In the genomic region with DNA sequence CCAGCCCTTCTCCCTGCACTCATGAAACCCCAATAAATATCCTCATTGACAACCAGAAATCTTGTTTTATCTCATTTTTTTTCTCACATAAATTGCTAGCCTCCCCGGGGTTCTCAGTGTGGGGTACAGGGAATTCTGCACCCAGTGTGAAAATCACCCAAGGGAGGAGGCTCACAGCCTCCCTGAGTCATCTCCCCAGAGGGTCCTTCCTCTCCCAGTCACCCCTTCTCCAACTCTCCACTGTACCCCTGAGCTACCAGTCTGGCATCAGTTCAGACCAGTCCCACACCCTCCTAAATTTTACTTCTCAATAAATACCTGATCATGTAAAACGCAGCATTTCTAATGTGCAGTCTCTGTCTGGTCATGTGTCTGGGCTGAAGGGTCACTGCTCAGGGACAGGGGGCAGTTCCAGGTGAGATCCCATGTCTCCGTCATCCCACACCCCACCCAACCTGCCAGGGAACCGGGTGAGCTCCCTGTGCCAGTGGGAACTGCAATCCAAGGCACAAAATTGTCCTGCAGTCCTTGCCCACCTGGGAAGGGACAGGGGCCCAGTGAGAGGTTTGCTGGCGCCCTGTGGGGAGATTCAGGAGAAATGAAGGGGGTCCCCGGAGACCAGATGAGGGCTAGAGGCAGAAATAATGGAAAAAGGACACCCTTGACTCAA, we compare ENCODE assay signal across 25 cellular contexts. TPM values are rescaled to one million over a fixed set of nuclear protein-coding genes. Genes with fewer than 3 reads are reported as not detected.
A peak's percentile ranks its signal among the peaks of the same experiment; 100 is the strongest.
DNase-seq lines count a peak whose midpoint lies in the region; ATAC-seq and TF ChIP-seq lines count a peak whose summit lies in the region.
"Had no signal": no experiment of that assay in that cellular context is flagged by ENCODE, and none has a peak within 500 bp of the region (broad histone marks: within the 10 kb centered on the region; RNA-seq: fewer than 3 reads in every experiment).

No MANE protein-coding gene starts in this region.

- peak overlapping the region; percentile 34 for H3K23ac ChIP-seq in neuronal stem cell (ENCODE audit: low read depth, low read length, poor library complexity)

- H3K9ac ChIP-seq in neuronal stem cell (ENCODE audit: low read depth, low read length, poor library complexity) = no peak overlapping the region
- H3K9ac ChIP-seq: GM23248 had no signal

- no peak for ATAC-seq in stimulated activated naive CD8-positive, alpha-beta T cell treated with anti-CD3 and anti-CD28 coated beads, Interleukin-15, amount 100 ng/mL, for 72 hours
- no peak for ATAC-seq in HG03196 (IDR thresholded peaks at IDR 0.05; ENCODE audit: unreplicated experiment)
- no peak for ATAC-seq in HG03280 (IDR thresholded peaks at IDR 0.05; ENCODE audit: unreplicated experiment)
- ATAC-seq: gastroesophageal sphincter, left cardiac atrium had no signal

- H2BK5ac ChIP-seq in neuronal stem cell (ENCODE audit: low read length) = no peak overlapping the region

- H3K79me2 ChIP-seq in OCI-LY7 (ENCODE audit: insufficient read depth, low read depth, low read length) = peaks cover 43% of the 10 kb centered on the region
- H3K79me2 ChIP-seq: hepatocyte had no signal

- H3K18ac ChIP-seq in neuronal stem cell (ENCODE audit: low read length) = no peak overlapping the region

- TF ChIP-seq CTCF in OCI-LY7 (conservative IDR thresholded peaks at IDR 0.05; ENCODE audit: low read length) = no peak

- no peak overlapping the region for H2BK12ac ChIP-seq in neuronal stem cell (ENCODE audit: low read length)

- no peaks in the 10 kb centered on the region for H3K9me3 Mint-ChIP-seq in stimulated activated naive CD8-positive, alpha-beta T cell treated with anti-CD3 and anti-CD28 coated beads, Interleukin-15, Interleukin-2, amounts not matched to agents 100 ng/mL and 50 ng/mL, for 24 hours
- no peaks in the 10 kb centered on the region for H3K9me3 Mint-ChIP-seq in stimulated activated naive CD8-positive, alpha-beta T cell treated with anti-CD3 and anti-CD28 coated beads, Interleukin-15, amount 100 ng/mL, for 72 hours
- H3K9me3 Mint-ChIP-seq: activated CD4-positive, alpha-beta T cell treated with anti-CD3 and anti-CD28 coated beads, Interleukin-2, amount 10 ng/mL, durations not matched to agents 24 days and 14 days; central memory CD8-positive, alpha-beta T cell; HFFc6 had no signal

- H3K27me3 Mint-ChIP-seq in stimulated activated naive CD8-positive, alpha-beta T cell treated with anti-CD3 and anti-CD28 coated beads, Interleukin-15, Interleukin-2, amounts not matched to agents 100 ng/mL and 50 ng/mL, for 24 hours = peaks cover 30% of the 10 kb centered on the region
- H3K27me3 Mint-ChIP-seq in stimulated activated naive CD8-positive, alpha-beta T cell treated with anti-CD3 and anti-CD28 coated beads, Interleukin-15, amount 100 ng/mL, for 72 hours = peaks cover 62% of the 10 kb centered on the region

- H2BK120ac ChIP-seq in neuronal stem cell (ENCODE audit: low read depth, low read length) = no peak overlapping the region

- no peak for DNase-seq in stimulated activated naive CD8-positive, alpha-beta T cell treated with anti-CD3 and anti-CD28 coated beads, Interleukin-15, amount 100 ng/mL, for 72 hours
- DNase-seq in OCI-LY7 (ENCODE audit: low spot score) (no peak), neuronal stem cell (ENCODE audit: low spot score) (no peak), amygdala (lab: John Stamatoyannopoulos, UW) (no peak), kidney glomerular epithelial cell (lab: John Stamatoyannopoulos, UW) (no peak)
- DNase-seq: activated CD4-positive, alpha-beta T cell treated with anti-CD3 and anti-CD28 coated beads, Interleukin-2, amount 10 ng/mL, durations not matched to agents 24 days and 14 days; dermis blood vessel endothelial cell; GM23248; HFFc6; Karpas-422; left cardiac atrium; MV-4-11; stimulated activated CD8-positive, alpha-beta memory T cell treated with anti-CD3 and anti-CD28 coated beads, Interleukin-4, amount 100 ng/mL, for 48 hours had no signal

- no peak overlapping the region for H4K91ac ChIP-seq in neuronal stem cell (ENCODE audit: low read depth, low read length, poor library complexity)

- no peak overlapping the region for H3K4ac ChIP-seq in neuronal stem cell (ENCODE audit: low read length)

- H3K4me2 ChIP-seq in OCI-LY7 (ENCODE audit: low read length) (peak overlapping the region; percentile 77), neuronal stem cell (ENCODE audit: insufficient read depth, low read length, poor library complexity, severe bottlenecking) (no peak overlapping the region)
- H3K4me2 ChIP-seq: hepatocyte had no signal

- H3K27ac Mint-ChIP-seq in stimulated activated naive CD8-positive, alpha-beta T cell treated with anti-CD3 and anti-CD28 coated beads, Interleukin-15, Interleukin-2, amounts not matched to agents 100 ng/mL and 50 ng/mL, for 24 hours = peak overlapping the region; percentile 1
- peak overlapping the region in 1 of 2 donors; percentile 0 for H3K27ac Mint-ChIP-seq in stimulated activated naive CD8-positive, alpha-beta T cell treated with anti-CD3 and anti-CD28 coated beads, Interleukin-15, amount 100 ng/mL, for 72 hours
- H3K27ac Mint-ChIP-seq: activated CD4-positive, alpha-beta T cell treated with anti-CD3 and anti-CD28 coated beads, Interleukin-2, amount 10 ng/mL, durations not matched to agents 24 days and 14 days; HFFc6 had no signal

- H3K27me3 ChIP-seq in neuronal stem cell (ENCODE audit: control insufficient read depth in 3 of 3, insufficient read depth in 3 of 3, low read depth in 1 of 3, low read length in 3 of 3) = peaks cover 0 to 9% (median 3%) of the 10 kb centered on the region in 3 experiments

- H4K8ac ChIP-seq in neuronal stem cell (ENCODE audit: low read depth, low read length) = no peak overlapping the region

- no peaks in the 10 kb centered on the region for H3K9me3 ChIP-seq in OCI-LY7 (ENCODE audit: low read length)
- no peaks in the 10 kb centered on the region for H3K9me3 ChIP-seq in neuronal stem cell (replicated peaks in 1 of 2; ENCODE audit: control insufficient read depth in 2 of 2, insufficient read depth in 1 of 2, low read depth in 1 of 2, low read length in 2 of 2)
- H3K9me3 ChIP-seq: gastroesophageal sphincter had no signal

- intact Hi-C loops in OCI-LY7 (cut with micrococcal nuclease; ENCODE audit: unreplicated experiment) = no loop called here

- POLR2A ChIA-PET in OCI-LY7 (lab: Charles Lee) = interaction anchor here (0.7 to 8.1 kb wide), 3 partner anchors 7 to 46 kb away, joined by 3 to 93 read pairs (median 8); no protein-coding TSS in a partner anchor

- WGBS in neuronal stem cell (ENCODE audit: extremely low coverage in 2 of 2, insufficient read length in 2 of 2, insufficient replicate concordance in 1 of 2), 2 donors = no CpG with 5 or more reads among the region's 6 CpGs

- H3K79me1 ChIP-seq in neuronal stem cell (ENCODE audit: low read depth, low read length) = no peaks in the 10 kb centered on the region

- H3K4me3 Mint-ChIP-seq in stimulated activated naive CD8-positive, alpha-beta T cell treated with anti-CD3 and anti-CD28 coated beads, Interleukin-15, Interleukin-2, amounts not matched to agents 100 ng/mL and 50 ng/mL, for 24 hours = no peak overlapping the region
- H3K4me3 Mint-ChIP-seq in stimulated activated naive CD8-positive, alpha-beta T cell treated with anti-CD3 and anti-CD28 coated beads, Interleukin-15, amount 100 ng/mL, for 72 hours = no peak overlapping the region
- H3K4me3 Mint-ChIP-seq: activated CD4-positive, alpha-beta T cell treated with anti-CD3 and anti-CD28 coated beads, Interleukin-2, amount 10 ng/mL, durations not matched to agents 24 days and 14 days; central memory CD8-positive, alpha-beta T cell; HFFc6 had no signal

- H3K9me2 ChIP-seq in OCI-LY7 (ENCODE audit: insufficient read depth, low read length) = no peaks in the 10 kb centered on the region

- CTCF ChIA-PET in OCI-LY7 (lab: Charles Lee; ENCODE audit: unreplicated experiment) = interaction anchor here (1.1 kb wide), 2 partner anchors 33 to 40 kb away, joined by 3 to 5 read pairs; no protein-coding TSS in a partner anchor

- H3K36me3 Mint-ChIP-seq in stimulated activated naive CD8-positive, alpha-beta T cell treated with anti-CD3 and anti-CD28 coated beads, Interleukin-15, Interleukin-2, amounts not matched to agents 100 ng/mL and 50 ng/mL, for 24 hours (ENCODE audit: low read depth) = no peaks in the 10 kb centered on the region

- H3K27ac ChIP-seq in OCI-LY7 (ENCODE audit: low read depth, low read length, poor library complexity, severe bottlenecking) = peak overlapping the region; percentile 81
- H3K27ac ChIP-seq in neuronal stem cell (replicated peaks; ENCODE audit: low read length) = no peak overlapping the region
- H3K27ac ChIP-seq: gastroesophageal sphincter, GM23248, hepatocyte, HL-60 had no signal

- H4K20me1 ChIP-seq in OCI-LY7 (ENCODE audit: insufficient read depth, low read length) = no peaks in the 10 kb centered on the region

- peaks cover 61% of the 10 kb centered on the region for H3K36me3 ChIP-seq in OCI-LY7 (ENCODE audit: insufficient read depth, low read length)
- no peaks in the 10 kb centered on the region for H3K36me3 ChIP-seq in neuronal stem cell (replicated peaks in 1 of 2; ENCODE audit: control insufficient read depth in 2 of 2, insufficient read depth in 2 of 2, low read length in 2 of 2)
- H3K36me3 ChIP-seq: gastroesophageal sphincter had no signal

- H3K4me3 ChIP-seq in OCI-LY7 (ENCODE audit: low read depth, low read length, poor library complexity, severe bottlenecking) (no peak overlapping the region), neuronal stem cell (ENCODE audit: low read length in 2 of 2) (no peak overlapping the region)
- H3K4me3 ChIP-seq: gastroesophageal sphincter, GM23248, hepatocyte had no signal

- H2AFZ ChIP-seq in OCI-LY7 (ENCODE audit: low read length) (no peak overlapping the region), neuronal stem cell (ENCODE audit: low read length) (no peak overlapping the region)
- H2AFZ ChIP-seq: GM23248, hepatocyte had no signal

- H3K4me1 ChIP-seq in OCI-LY7 (ENCODE audit: insufficient read depth, low read length, poor library complexity, severe bottlenecking) = peaks cover 82% of the 10 kb centered on the region
- H3K4me1 ChIP-seq in neuronal stem cell (ENCODE audit: control insufficient read depth in 2 of 2, insufficient read depth in 1 of 2, low read depth in 1 of 2, low read length in 2 of 2) = no peaks in the 10 kb centered on the region
- H3K4me1 ChIP-seq: gastroesophageal sphincter had no signal

- peaks cover 17% of the 10 kb centered on the region for H3K4me1 Mint-ChIP-seq in stimulated activated naive CD8-positive, alpha-beta T cell treated with anti-CD3 and anti-CD28 coated beads, Interleukin-15, Interleukin-2, amounts not matched to agents 100 ng/mL and 50 ng/mL, for 24 hours (ENCODE audit: low read depth)
- peaks cover 4% of the 10 kb centered on the region for H3K4me1 Mint-ChIP-seq in stimulated activated naive CD8-positive, alpha-beta T cell treated with anti-CD3 and anti-CD28 coated beads, Interleukin-15, amount 100 ng/mL, for 72 hours
- H3K4me1 Mint-ChIP-seq: central memory CD8-positive, alpha-beta T cell had no signal

- no peak overlapping the region for H2BK15ac ChIP-seq in neuronal stem cell (ENCODE audit: low read length)

- H3K14ac ChIP-seq in neuronal stem cell (ENCODE audit: low read length) = no peak overlapping the region

- H2AK5ac ChIP-seq in neuronal stem cell (ENCODE audit: low read depth, low read length) = no peak overlapping the region

- BruUV-seq in OCI-LY7 (replicated peaks; lab: Mats Ljungman, UMichigan) = no TSS peak

RNA-seq across cellular contexts. Expression of gene IGLL5, which starts 8.3 kb away (rescaled TPM):
- total RNA-seq in OCI-LY7 (2014; rRNA removed; shearing (Covaris generic)) = 219 TPM in 2 replicates
- 364 and 387 TPM in 2 replicates for total RNA-seq in OCI-LY7 (2022)
- polyA plus RNA-seq in neuronal stem cell (2013, experiment 1 of 2) = not detected
- not detected for polyA plus RNA-seq in neuronal stem cell (2013, experiment 2 of 2)
- total RNA-seq: activated CD4-positive, alpha-beta T cell treated with anti-CD3 and anti-CD28 coated beads, Interleukin-2, amount 10 ng/mL, durations not matched to agents 24 days and 14 days; Daoy; dermis blood vessel endothelial cell; GM23248; hepatocyte; HFFc6; NCI-H460; pulmonary artery endothelial cell; skeletal muscle tissue had no signal
- polyA plus RNA-seq: AG04450, GM23248, hepatocyte had no signal
